Comparison of ENCODE assay signal across 20 cellular contexts in genomic region chr2:210954508-210954907, GRCh38.
"Had no signal": no experiment of that assay in that cellular context is flagged by ENCODE, and none has a peak within 500 bp of the region (broad histone marks: within the 10 kb centered on the region; RNA-seq: fewer than 3 reads in every experiment).

No MANE protein-coding gene starts in this region.

- H3K4me1 ChIP-seq: esophagus muscularis mucosa, gastrocnemius medialis, heart right ventricle, pancreas, suprapubic skin, thyroid gland had no signal

- H3K9me3 ChIP-seq: esophagus muscularis mucosa, gastrocnemius medialis, heart right ventricle, pancreas, suprapubic skin, thyroid gland had no signal

- H3K27ac ChIP-seq: epithelial cell of prostate, esophagus muscularis mucosa, gastrocnemius medialis, heart right ventricle, pancreas, suprapubic skin, thyroid gland had no signal

- FAIRE-seq: islet of Langerhans, pancreas, urothelium cell line had no signal

- H3K36me3 ChIP-seq: esophagus muscularis mucosa, gastrocnemius medialis, heart right ventricle, pancreas, suprapubic skin, thyroid gland had no signal

- H3K27me3 ChIP-seq: esophagus muscularis mucosa, gastrocnemius medialis, heart right ventricle, pancreas, suprapubic skin, thyroid gland had no signal

- H3K4me3 ChIP-seq: esophagus muscularis mucosa, gastrocnemius medialis, heart right ventricle, pancreas, suprapubic skin, thyroid gland had no signal

- ATAC-seq: effector memory CD8-positive, alpha-beta T cell; gastrocnemius medialis; heart right ventricle; pancreas; right cardiac atrium; stimulated activated effector memory CD8-positive, alpha-beta T cell treated with anti-CD3 and anti-CD28 coated beads, Interleukin-12 subunit alpha, Interleukin-12 subunit beta, amount 100 ng/mL, for 72 hours; stimulated activated naive CD8-positive, alpha-beta T cell treated with anti-CD3 and anti-CD28 coated beads, Interleukin-15, Interleukin-2, amounts not matched to agents 100 U/mL and 50 U/mL, for 24 hours had no signal

- DNase-seq: effector memory CD8-positive, alpha-beta T cell; gastrocnemius medialis; heart right ventricle; hypothalamus; kidney glomerular epithelial cell; mesendoderm; naive B cell; occipital lobe; pancreas; right cardiac atrium; stimulated activated CD4-positive, alpha-beta T cell treated with anti-CD3 and anti-CD28 coated beads, Interleukin-4, amount 100 ng/mL, for 1 hour; stimulated activated CD8-positive, alpha-beta memory T cell treated with anti-CD3 and anti-CD28 coated beads, Interleukin-4, amount 100 ng/mL, for 48 hours; stimulated activated naive CD8-positive, alpha-beta T cell treated with anti-CD3 and anti-CD28 coated beads, Interleukin-15, Interleukin-2, amounts not matched to agents 100 U/mL and 50 U/mL, for 24 hours; thyroid gland had no signal
